ENCODE assay signal across 30 cellular contexts in genomic region chr6:131547524-131547923, GRCh38. TPM values are rescaled to one million over a fixed set of nuclear protein-coding genes. Genes with fewer than 3 reads are reported as not detected.
"Had no signal": no experiment of that assay in that cellular context is flagged by ENCODE, and none has a peak within 500 bp of the region (broad histone marks: within the 10 kb centered on the region; RNA-seq: fewer than 3 reads in every experiment).

No MANE protein-coding gene starts in this region.

- FAIRE-seq: endometrium, islet of Langerhans, keratinocyte had no signal

- H3K27ac ChIP-seq: colonic mucosa, epithelial cell of prostate, esophagus squamous epithelium, gastrocnemius medialis, heart right ventricle, left ventricle myocardium inferior, lower lobe of right lung had no signal

- H3K9me3 ChIP-seq: colonic mucosa, esophagus squamous epithelium, gastrocnemius medialis, lower lobe of right lung had no signal

- H3K4me1 ChIP-seq: colonic mucosa, esophagus squamous epithelium, gastrocnemius medialis, heart right ventricle, left ventricle myocardium inferior, lower lobe of right lung had no signal

- H3K36me3 ChIP-seq: colonic mucosa, esophagus squamous epithelium, gastrocnemius medialis, heart right ventricle, left ventricle myocardium inferior, lower lobe of right lung had no signal

- DNase-seq: colonic mucosa; cortex of kidney; effector CD8-positive, alpha-beta T cell; effector memory CD8-positive, alpha-beta T cell; endodermal cell; erythroblast; esophagus squamous epithelium; foreskin fibroblast; foreskin melanocyte; gastrocnemius medialis; glutamatergic neuron; head of caudate nucleus; heart right ventricle; hippocampal formation; left cardiac atrium; left ventricle myocardium inferior; lower lobe of right lung; mesenchymal stem cell; midbrain; naive thymus-derived CD4-positive, alpha-beta T cell had no signal

- H3K4me3 ChIP-seq: colonic mucosa, esophagus squamous epithelium, gastrocnemius medialis, heart right ventricle, left ventricle myocardium inferior, lower lobe of right lung had no signal

- ATAC-seq: effector memory CD8-positive, alpha-beta T cell; esophagus mucosa; gastrocnemius medialis; heart right ventricle; left cardiac atrium; lower lobe of right lung; naive thymus-derived CD4-positive, alpha-beta T cell had no signal

- H3K27me3 ChIP-seq: colonic mucosa, esophagus squamous epithelium, gastrocnemius medialis, heart right ventricle had no signal

RNA-seq across cellular contexts. Expression of gene ARG1, which starts 25.5 kb away (rescaled TPM):
- total RNA-seq: dermis microvascular lymphatic vessel endothelial cell; endodermal cell; esophagus mucosa; glomerular endothelial cell; kidney epithelial cell; lung microvascular endothelial cell; mononuclear cell; naive thymus-derived CD4-positive, alpha-beta T cell had no signal
- polyA plus RNA-seq: naive thymus-derived CD4-positive, alpha-beta T cell had no signal
